In genomic region chr2:8544786-8545631, GRCh38 we compare ENCODE assay signal across 8 cellular contexts.
DNase-seq lines count a peak whose midpoint lies in the region; ATAC-seq lines count a peak whose summit lies in the region.

No MANE protein-coding gene starts in this region.

- no peak overlapping the region for H3K4me3 ChIP-seq in CD4-positive, alpha-beta memory T cell (ENCODE audit: low read length in 2 of 2)

- POLR2A ChIA-PET in CD4-positive, alpha-beta memory T cell (lab: Charles Lee; ENCODE audit: partially characterized antibody): interaction anchor here (0.6 to 3.8 kb wide), 13 partner anchors 9 to 1734 kb away, joined by 3 to 59 read pairs (median 9); partner anchors contain the start of gene ID2

- no peaks in the 10 kb centered on the region for H3K27me3 ChIP-seq in CD4-positive, alpha-beta memory T cell (ENCODE audit: insufficient read depth, low read length)

- H3K27me3 Mint-ChIP-seq in CD4-positive, alpha-beta memory T cell: no peaks in the 10 kb centered on the region

- CTCF ChIA-PET in CD4-positive, alpha-beta memory T cell (lab: Charles Lee; ENCODE audit: partially characterized antibody): interaction anchor here (0.6 to 2.0 kb wide), 32 partner anchors 9 to 1117 kb away, joined by 3 to 10 read pairs (median 4); no protein-coding TSS in a partner anchor

- intact Hi-C loops in CD4-positive, alpha-beta memory T cell (cut with micrococcal nuclease): loop anchor here (1.0 to 5.0 kb wide), 7 partner anchors 56 to 1118 kb away; no protein-coding TSS in a partner anchor
- intact Hi-C loops in left ventricle myocardium superior (cut with micrococcal nuclease): no loop called here

- ATAC-seq in GM19397 (IDR thresholded peaks at IDR 0.05; ENCODE audit: unreplicated experiment) (peak; percentile 41), HG03457 (IDR thresholded peaks at IDR 0.05; ENCODE audit: unreplicated experiment) (peak; percentile 38), left ventricle myocardium superior (peak; percentile 84)

- DNase-seq in CD4-positive, alpha-beta memory T cell: peak; percentile 61 to 90 (median 70)
- peak; percentile 50 for DNase-seq in SIG-M5 (lab: John Stamatoyannopoulos, UW)
- peak; percentile 51 for DNase-seq in activated gamma-delta T cell (lab: John Stamatoyannopoulos, UW)
- DNase-seq in left ventricle myocardium superior: peak; percentile 79
- peak; percentile 88 to 90 (median 90) for DNase-seq in stimulated activated CD4-positive, alpha-beta T cell treated with anti-CD3 and anti-CD28 coated beads, Interleukin-12 subunit alpha, Interleukin-12 subunit beta, amount 100 ng/mL, for 48 hours (ENCODE audit: low read depth in 2 of 3, low spot score in 1 of 3)
- no peak for DNase-seq in NCI-H1930 (lab: John Stamatoyannopoulos, UW)

- H3K4me1 ChIP-seq in CD4-positive, alpha-beta memory T cell (ENCODE audit: insufficient read depth, low read length): peaks cover 73% of the 10 kb centered on the region

- H3K4me1 Mint-ChIP-seq in CD4-positive, alpha-beta memory T cell: peaks cover 48 to 85% (median 61%) of the 10 kb centered on the region in 4 donors

- peaks cover 0 to 2% (median 0%) of the 10 kb centered on the region in 8 donors for H3K9me3 Mint-ChIP-seq in CD4-positive, alpha-beta memory T cell

- H3K4me3 Mint-ChIP-seq in CD4-positive, alpha-beta memory T cell: peak overlapping the region; percentile 35 to 85 (median 62)

- peak overlapping the region; percentile 69 for H3K27ac ChIP-seq in CD4-positive, alpha-beta memory T cell (ENCODE audit: low read depth, low read length)

- no peaks in the 10 kb centered on the region for H3K36me3 Mint-ChIP-seq in CD4-positive, alpha-beta memory T cell

- H3K9me3 ChIP-seq in CD4-positive, alpha-beta memory T cell (ENCODE audit: control insufficient read depth in 1 of 2, low read length in 2 of 2): no peaks in the 10 kb centered on the region

- H3K27ac Mint-ChIP-seq in CD4-positive, alpha-beta memory T cell: peak overlapping the region; percentile 76 to 97 (median 94)

- no peaks in the 10 kb centered on the region for H3K36me3 ChIP-seq in CD4-positive, alpha-beta memory T cell (ENCODE audit: insufficient read depth, low read length)

Comparison
In these comparisons a context has a peak if more than half of its experiments do, and no peak if none do; other contexts are left out.
1. DNase-seq: peak in CD4-positive, alpha-beta memory T cell (5 of 5), SIG-M5 (single experiment), activated gamma-delta T cell (single experiment), left ventricle myocardium superior (single experiment) and stimulated activated CD4-positive, alpha-beta T cell treated with anti-CD3 and anti-CD28 coated beads, Interleukin-12 subunit alpha, Interleukin-12 subunit beta, amount 100 ng/mL, for 48 hours (3 of 3); none in NCI-H1930 (0 of 2).
2. Peak in every context shown above with its lines, with median percentiles within 50 percentile points of each other: ATAC-seq.